Comparison of ENCODE assay signal across 1 cellular context in the genomic region with DNA sequence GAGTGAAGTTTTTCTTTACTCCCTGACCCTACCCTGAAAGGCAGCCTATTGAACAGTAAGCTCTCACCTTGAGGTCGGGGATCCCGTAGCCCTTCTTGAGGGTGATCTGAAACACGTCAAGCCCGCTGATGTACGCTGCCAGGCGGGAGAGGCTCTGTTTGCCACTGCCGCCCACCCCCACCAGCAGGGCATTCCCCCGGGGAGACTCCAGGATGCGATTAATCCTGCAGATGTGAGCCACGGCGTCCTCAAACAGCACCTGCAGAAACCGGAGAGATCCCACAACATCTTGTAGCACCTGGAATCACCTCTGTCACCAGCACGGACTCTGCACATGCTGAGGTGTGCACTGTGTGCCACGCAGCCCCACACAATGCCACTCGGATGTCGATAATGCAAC.
TF ChIP-seq lines count a peak whose summit lies in the region.

No MANE protein-coding gene starts in this region.

TF ChIP-seq in GM12878, 131 proteins besides CTCF, POLR2A, EP300 and RAD21 (continued from another document):
- TF ChIP-seq E2F8 (IDR thresholded peaks at IDR 0.05; ENCODE audit: low read depth, partially characterized antibody), result no peak
- TF ChIP-seq SMARCA5 (IDR thresholded peaks at IDR 0.05), result 0 out of 2 replicates have a peak, but pooled peaks have one; percentile 13
- TF ChIP-seq ELK1 (IDR thresholded peaks at IDR 0.05; ENCODE audit: low read depth, low read length), result no peak
- peak; percentile 14; the same call in 1 of the 2 replicates for TF ChIP-seq POLR2AphosphoS5 (IDR thresholded peaks at IDR 0.05; ENCODE audit: low read length)
- no peak for TF ChIP-seq NR2F1 (conservative IDR thresholded peaks at IDR 0.05)
- no peak for TF ChIP-seq MEF2A (IDR thresholded peaks at IDR 0.05; ENCODE audit: insufficient read depth, low read depth, low read length)
- TF ChIP-seq PKNOX1 (IDR thresholded peaks at IDR 0.05), result no peak
- TF ChIP-seq WRNIP1 (IDR thresholded peaks at IDR 0.05; ENCODE audit: borderline replicate concordance, low read depth, low read length), result no peak
- no peak for TF ChIP-seq PAX5 (IDR thresholded peaks at IDR 0.05; ENCODE audit: borderline replicate concordance, low read depth, low read length)
TF ChIP-seq in GM12878: peak in this region for 2.
